In genomic region chr2:143034292-143035074, GRCh38 we compare ENCODE assay signal across 9 cellular contexts.
DNase-seq lines count a peak whose midpoint lies in the region; ATAC-seq and TF ChIP-seq lines count a peak whose summit lies in the region.
"Had no signal": no experiment of that assay in that cellular context is flagged by ENCODE, and none has a peak within 500 bp of the region (broad histone marks: within the 10 kb centered on the region; RNA-seq: fewer than 3 reads in every experiment).

No MANE protein-coding gene starts in this region.

- no peaks in the 10 kb centered on the region for H3K79me1 ChIP-seq in mesendoderm (ENCODE audit: low read length)

- peaks cover 42% of the 10 kb centered on the region for H3K36me3 Mint-ChIP-seq in stimulated activated memory B cell treated with anti-CD40 and anti-IgM and Interleukin-4, amounts not matched to agents 10 μg/mL and 1 μg/mL and 100 μg/mL, for 72 hours
- H3K36me3 Mint-ChIP-seq: activated naive CD4-positive, alpha-beta T cell treated with anti-CD3 and anti-CD28 coated beads, Interleukin-2, amount 50 U/mL, for 24 hours had no signal

- no peak overlapping the region for H2BK120ac ChIP-seq in mesendoderm (ENCODE audit: low read depth, low read length)

- H3K23ac ChIP-seq in mesendoderm (ENCODE audit: low read length), result no peak overlapping the region

- peak; percentile 95 to 100 (median 100) for TF ChIP-seq CTCF in dorsolateral prefrontal cortex (IDR thresholded peaks at IDR 0.05 in 54 of 56, conservative IDR thresholded peaks at IDR 0.05 in 2 of 56; ENCODE audit: low read depth in 1 of 56, partially characterized antibody in 56 of 56)

- no peak overlapping the region for H2BK5ac ChIP-seq in mesendoderm (ENCODE audit: low read length)

- H3K4me2 ChIP-seq in mesendoderm (ENCODE audit: low read length), result no peak overlapping the region

- no peak overlapping the region for H4K8ac ChIP-seq in mesendoderm (ENCODE audit: low read depth, low read length)

- intact Hi-C loops in dorsolateral prefrontal cortex (cut with DNase I), result loop anchor here in 1 of 2 donors (10.0 kb wide), 1 partner anchor 220 kb away; no protein-coding TSS in a partner anchor

- no peak overlapping the region for H3K4me3 ChIP-seq in dorsolateral prefrontal cortex
- H3K4me3 ChIP-seq in mesendoderm (ENCODE audit: low read length), result no peak overlapping the region

- H3K4ac ChIP-seq in mesendoderm (ENCODE audit: low read depth, low read length), result no peak overlapping the region

- H3K4me1 ChIP-seq in mesendoderm (ENCODE audit: control insufficient read depth, low read depth, low read length), result no peaks in the 10 kb centered on the region

- no peaks in the 10 kb centered on the region for H3K9me3 Mint-ChIP-seq in stimulated activated memory B cell treated with anti-CD40 and anti-IgM and Interleukin-4, amounts not matched to agents 10 μg/mL and 1 μg/mL and 100 μg/mL, for 72 hours
- H3K9me3 Mint-ChIP-seq: activated naive CD4-positive, alpha-beta T cell treated with anti-CD3 and anti-CD28 coated beads, Interleukin-2, amount 50 U/mL, for 24 hours had no signal

- H3K27ac ChIP-seq in dorsolateral prefrontal cortex, result no peak overlapping the region
- H3K27ac ChIP-seq in mesendoderm (ENCODE audit: low read depth, low read length), result no peak overlapping the region

- no peaks in the 10 kb centered on the region for H3K36me3 ChIP-seq in mesendoderm (ENCODE audit: control insufficient read depth, insufficient read depth, low read length)

- no peak overlapping the region for H3K56ac ChIP-seq in mesendoderm (ENCODE audit: low read length)

- no peak overlapping the region for H3K18ac ChIP-seq in mesendoderm (ENCODE audit: low read length)

- DNase-seq in Caki2 (ENCODE audit: low read depth), result peak; percentile 71
- peak; percentile 95 for DNase-seq in NCI-H510A treated with DMSO at 0.1 percent for 48 hours (lab: John Stamatoyannopoulos, UW)
- peak in 4 of 10 donors; percentile 33 to 57 (median 38) for DNase-seq in dorsolateral prefrontal cortex
- peak; percentile 87 for DNase-seq in mesendoderm

- peaks cover 9% of the 10 kb centered on the region for H3K4me1 Mint-ChIP-seq in stimulated activated memory B cell treated with anti-CD40 and anti-IgM and Interleukin-4, amounts not matched to agents 10 μg/mL and 1 μg/mL and 100 μg/mL, for 72 hours

- no CpG with 5 or more reads among the region's 5 CpGs for WGBS in mesendoderm (ENCODE audit: extremely low coverage, insufficient coverage, low lambda C conversion rate)

- peak; percentile 85 for ATAC-seq in GM19455 (IDR thresholded peaks at IDR 0.05; ENCODE audit: unreplicated experiment)
- ATAC-seq in HG03469 (IDR thresholded peaks at IDR 0.05; ENCODE audit: unreplicated experiment), result peak; percentile 86
- ATAC-seq in activated CD4-positive, CD25-positive, alpha-beta regulatory T cell treated with anti-CD3 and anti-CD28 coated beads, Interleukin-2, amount 50 U/mL, for 24 hours, result peak; percentile 69 to 83
- ATAC-seq in stimulated activated memory B cell treated with anti-CD40 and anti-IgM and Interleukin-4, amounts not matched to agents 10 μg/mL and 1 μg/mL and 100 μg/mL, for 72 hours, result peak; percentile 81

- H3K4me3 Mint-ChIP-seq in stimulated activated memory B cell treated with anti-CD40 and anti-IgM and Interleukin-4, amounts not matched to agents 10 μg/mL and 1 μg/mL and 100 μg/mL, for 72 hours, result no peak overlapping the region
- H3K4me3 Mint-ChIP-seq: activated naive CD4-positive, alpha-beta T cell treated with anti-CD3 and anti-CD28 coated beads, Interleukin-2, amount 50 U/mL, for 24 hours had no signal

- no peak overlapping the region for H2BK15ac ChIP-seq in mesendoderm (replicated peaks; ENCODE audit: low read depth)

- no peak overlapping the region for H3K27ac Mint-ChIP-seq in stimulated activated memory B cell treated with anti-CD40 and anti-IgM and Interleukin-4, amounts not matched to agents 10 μg/mL and 1 μg/mL and 100 μg/mL, for 72 hours
- H3K27ac Mint-ChIP-seq: activated naive CD4-positive, alpha-beta T cell treated with anti-CD3 and anti-CD28 coated beads, Interleukin-2, amount 50 U/mL, for 24 hours had no signal

- H3K27me3 ChIP-seq in dorsolateral prefrontal cortex (peaks cover 0 to 8% (median 0%) of the 10 kb centered on the region in 45 donors), mesendoderm (ENCODE audit: insufficient read depth, low read length, poor library complexity) (no peaks in the 10 kb centered on the region)

- H4K5ac ChIP-seq in mesendoderm (ENCODE audit: low read length), result no peak overlapping the region

- no peak overlapping the region for H2AK5ac ChIP-seq in mesendoderm (ENCODE audit: low read length)

- no peaks in the 10 kb centered on the region for H3K79me2 ChIP-seq in mesendoderm (ENCODE audit: control insufficient read depth, insufficient read depth, low read length)

- H3K27me3 Mint-ChIP-seq in stimulated activated memory B cell treated with anti-CD40 and anti-IgM and Interleukin-4, amounts not matched to agents 10 μg/mL and 1 μg/mL and 100 μg/mL, for 72 hours, result no peaks in the 10 kb centered on the region
- H3K27me3 Mint-ChIP-seq: activated naive CD4-positive, alpha-beta T cell treated with anti-CD3 and anti-CD28 coated beads, Interleukin-2, amount 50 U/mL, for 24 hours had no signal

- H3K9ac ChIP-seq in mesendoderm (ENCODE audit: low read length), result no peak overlapping the region

- in situ Hi-C loops in Caki2 (cut with HindIII; ENCODE audit: low pct_unique_long_range_greater_than_20kb, low sequenced_read_pairs), result no loop called here
